ENCODE assay signal across 2 cellular contexts in genomic region chr5:122164070-122164435, GRCh38.
TF ChIP-seq lines count a peak whose summit lies in the region.

No MANE protein-coding gene starts in this region.

TF ChIP-seq in GM23338, 12 proteins besides CTCF, POLR2A, EP300 and RAD21:
- TF ChIP-seq JUNB (IDR thresholded peaks at IDR 0.05; ENCODE audit: unreplicated experiment) = no peak
- TF ChIP-seq EZH2 (IDR thresholded peaks at IDR 0.05; ENCODE audit: low read depth, unreplicated experiment) = no peak
- TF ChIP-seq, protein P1, sequence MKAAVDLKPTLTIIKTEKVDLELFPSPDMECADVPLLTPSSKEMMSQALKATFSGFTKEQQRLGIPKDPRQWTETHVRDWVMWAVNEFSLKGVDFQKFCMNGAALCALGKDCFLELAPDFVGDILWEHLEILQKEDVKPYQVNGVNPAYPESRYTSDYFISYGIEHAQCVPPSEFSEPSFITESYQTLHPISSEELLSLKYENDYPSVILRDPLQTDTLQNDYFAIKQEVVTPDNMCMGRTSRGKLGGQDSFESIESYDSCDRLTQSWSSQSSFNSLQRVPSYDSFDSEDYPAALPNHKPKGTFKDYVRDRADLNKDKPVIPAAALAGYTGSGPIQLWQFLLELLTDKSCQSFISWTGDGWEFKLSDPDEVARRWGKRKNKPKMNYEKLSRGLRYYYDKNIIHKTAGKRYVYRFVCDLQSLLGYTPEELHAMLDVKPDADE (IDR thresholded peaks at IDR 0.05) = no peak
- no peak for TF ChIP-seq POLR2AphosphoS5 (IDR thresholded peaks at IDR 0.05; ENCODE audit: low read depth)
- no peak for TF ChIP-seq NANOG (IDR thresholded peaks at IDR 0.05; ENCODE audit: borderline replicate concordance)
- no peak for TF ChIP-seq ZNF331 (CRISPR knock-in tag; IDR thresholded peaks at IDR 0.05; ENCODE audit: low read depth)
- TF ChIP-seq STAT1 (IDR thresholded peaks at IDR 0.05; ENCODE audit: unreplicated experiment) = no peak
- TF ChIP-seq REST (IDR thresholded peaks at IDR 0.05; ENCODE audit: unreplicated experiment) = no peak
- no peak for TF ChIP-seq ZNF114 (CRISPR knock-in tag; IDR thresholded peaks at IDR 0.05)
- TF ChIP-seq CREB1 (CRISPR knock-in tag; IDR thresholded peaks at IDR 0.05; ENCODE audit: low read depth) = no peak
- TF ChIP-seq, protein P2, sequence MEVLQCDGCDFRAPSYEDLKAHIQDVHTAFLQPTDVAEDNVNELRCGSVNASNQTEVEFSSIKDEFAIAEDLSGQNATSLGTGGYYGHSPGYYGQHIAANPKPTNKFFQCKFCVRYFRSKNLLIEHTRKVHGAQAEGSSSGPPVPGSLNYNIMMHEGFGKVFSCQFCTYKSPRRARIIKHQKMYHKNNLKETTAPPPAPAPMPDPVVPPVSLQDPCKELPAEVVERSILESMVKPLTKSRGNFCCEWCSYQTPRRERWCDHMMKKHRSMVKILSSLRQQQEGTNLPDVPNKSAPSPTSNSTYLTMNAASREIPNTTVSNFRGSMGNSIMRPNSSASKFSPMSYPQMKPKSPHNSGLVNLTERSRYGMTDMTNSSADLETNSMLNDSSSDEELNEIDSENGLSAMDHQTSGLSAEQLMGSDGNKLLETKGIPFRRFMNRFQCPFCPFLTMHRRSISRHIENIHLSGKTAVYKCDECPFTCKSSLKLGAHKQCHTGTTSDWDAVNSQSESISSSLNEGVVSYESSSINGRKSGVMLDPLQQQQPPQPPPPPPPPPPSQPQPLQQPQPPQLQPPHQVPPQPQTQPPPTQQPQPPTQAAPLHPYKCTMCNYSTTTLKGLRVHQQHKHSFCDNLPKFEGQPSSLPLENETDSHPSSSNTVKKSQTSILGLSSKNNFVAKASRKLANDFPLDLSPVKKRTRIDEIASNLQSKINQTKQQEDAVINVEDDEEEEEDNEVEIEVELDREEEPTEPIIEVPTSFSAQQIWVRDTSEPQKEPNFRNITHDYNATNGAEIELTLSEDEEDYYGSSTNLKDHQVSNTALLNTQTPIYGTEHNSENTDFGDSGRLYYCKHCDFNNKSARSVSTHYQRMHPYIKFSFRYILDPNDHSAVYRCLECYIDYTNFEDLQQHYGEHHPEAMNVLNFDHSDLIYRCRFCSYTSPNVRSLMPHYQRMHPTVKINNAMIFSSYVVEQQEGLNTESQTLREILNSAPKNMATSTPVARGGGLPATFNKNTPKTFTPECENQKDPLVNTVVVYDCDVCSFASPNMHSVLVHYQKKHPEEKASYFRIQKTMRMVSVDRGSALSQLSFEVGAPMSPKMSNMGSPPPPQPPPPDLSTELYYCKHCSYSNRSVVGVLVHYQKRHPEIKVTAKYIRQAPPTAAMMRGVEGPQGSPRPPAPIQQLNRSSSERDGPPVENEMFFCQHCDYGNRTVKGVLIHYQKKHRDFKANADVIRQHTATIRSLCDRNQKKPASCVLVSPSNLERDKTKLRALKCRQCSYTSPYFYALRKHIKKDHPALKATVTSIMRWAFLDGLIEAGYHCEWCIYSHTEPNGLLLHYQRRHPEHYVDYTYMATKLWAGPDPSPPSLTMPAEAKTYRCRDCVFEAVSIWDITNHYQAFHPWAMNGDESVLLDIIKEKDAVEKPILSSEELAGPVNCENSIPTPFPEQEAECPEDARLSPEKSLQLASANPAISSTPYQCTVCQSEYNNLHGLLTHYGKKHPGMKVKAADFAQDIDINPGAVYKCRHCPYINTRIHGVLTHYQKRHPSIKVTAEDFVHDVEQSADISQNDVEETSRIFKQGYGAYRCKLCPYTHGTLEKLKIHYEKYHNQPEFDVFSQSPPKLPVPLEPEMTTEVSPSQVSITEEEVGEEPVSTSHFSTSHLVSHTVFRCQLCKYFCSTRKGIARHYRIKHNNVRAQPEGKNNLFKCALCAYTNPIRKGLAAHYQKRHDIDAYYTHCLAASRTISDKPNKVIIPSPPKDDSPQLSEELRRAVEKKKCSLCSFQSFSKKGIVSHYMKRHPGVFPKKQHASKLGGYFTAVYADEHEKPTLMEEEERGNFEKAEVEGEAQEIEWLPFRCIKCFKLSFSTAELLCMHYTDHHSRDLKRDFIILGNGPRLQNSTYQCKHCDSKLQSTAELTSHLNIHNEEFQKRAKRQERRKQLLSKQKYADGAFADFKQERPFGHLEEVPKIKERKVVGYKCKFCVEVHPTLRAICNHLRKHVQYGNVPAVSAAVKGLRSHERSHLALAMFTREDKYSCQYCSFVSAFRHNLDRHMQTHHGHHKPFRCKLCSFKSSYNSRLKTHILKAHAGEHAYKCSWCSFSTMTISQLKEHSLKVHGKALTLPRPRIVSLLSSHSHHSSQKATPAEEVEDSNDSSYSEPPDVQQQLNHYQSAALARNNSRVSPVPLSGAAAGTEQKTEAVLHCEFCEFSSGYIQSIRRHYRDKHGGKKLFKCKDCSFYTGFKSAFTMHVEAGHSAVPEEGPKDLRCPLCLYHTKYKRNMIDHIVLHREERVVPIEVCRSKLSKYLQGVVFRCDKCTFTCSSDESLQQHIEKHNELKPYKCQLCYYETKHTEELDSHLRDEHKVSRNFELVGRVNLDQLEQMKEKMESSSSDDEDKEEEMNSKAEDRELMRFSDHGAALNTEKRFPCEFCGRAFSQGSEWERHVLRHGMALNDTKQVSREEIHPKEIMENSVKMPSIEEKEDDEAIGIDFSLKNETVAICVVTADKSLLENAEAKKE (CRISPR knock-in tag; IDR thresholded peaks at IDR 0.05) = no peak
- TF ChIP-seq EZH2phosphoT487 (IDR thresholded peaks at IDR 0.05; ENCODE audit: unreplicated experiment) = no peak

TF ChIP-seq in WTC11, 78 proteins besides CTCF, POLR2A, EP300 and RAD21:
- TF ChIP-seq ZNF263 (CRISPR knock-in tag; IDR thresholded peaks at IDR 0.05; ENCODE audit: low read depth) = no peak
- no peak for TF ChIP-seq E2F1 (CRISPR knock-in tag; IDR thresholded peaks at IDR 0.05)
- TF ChIP-seq, protein P3, sequence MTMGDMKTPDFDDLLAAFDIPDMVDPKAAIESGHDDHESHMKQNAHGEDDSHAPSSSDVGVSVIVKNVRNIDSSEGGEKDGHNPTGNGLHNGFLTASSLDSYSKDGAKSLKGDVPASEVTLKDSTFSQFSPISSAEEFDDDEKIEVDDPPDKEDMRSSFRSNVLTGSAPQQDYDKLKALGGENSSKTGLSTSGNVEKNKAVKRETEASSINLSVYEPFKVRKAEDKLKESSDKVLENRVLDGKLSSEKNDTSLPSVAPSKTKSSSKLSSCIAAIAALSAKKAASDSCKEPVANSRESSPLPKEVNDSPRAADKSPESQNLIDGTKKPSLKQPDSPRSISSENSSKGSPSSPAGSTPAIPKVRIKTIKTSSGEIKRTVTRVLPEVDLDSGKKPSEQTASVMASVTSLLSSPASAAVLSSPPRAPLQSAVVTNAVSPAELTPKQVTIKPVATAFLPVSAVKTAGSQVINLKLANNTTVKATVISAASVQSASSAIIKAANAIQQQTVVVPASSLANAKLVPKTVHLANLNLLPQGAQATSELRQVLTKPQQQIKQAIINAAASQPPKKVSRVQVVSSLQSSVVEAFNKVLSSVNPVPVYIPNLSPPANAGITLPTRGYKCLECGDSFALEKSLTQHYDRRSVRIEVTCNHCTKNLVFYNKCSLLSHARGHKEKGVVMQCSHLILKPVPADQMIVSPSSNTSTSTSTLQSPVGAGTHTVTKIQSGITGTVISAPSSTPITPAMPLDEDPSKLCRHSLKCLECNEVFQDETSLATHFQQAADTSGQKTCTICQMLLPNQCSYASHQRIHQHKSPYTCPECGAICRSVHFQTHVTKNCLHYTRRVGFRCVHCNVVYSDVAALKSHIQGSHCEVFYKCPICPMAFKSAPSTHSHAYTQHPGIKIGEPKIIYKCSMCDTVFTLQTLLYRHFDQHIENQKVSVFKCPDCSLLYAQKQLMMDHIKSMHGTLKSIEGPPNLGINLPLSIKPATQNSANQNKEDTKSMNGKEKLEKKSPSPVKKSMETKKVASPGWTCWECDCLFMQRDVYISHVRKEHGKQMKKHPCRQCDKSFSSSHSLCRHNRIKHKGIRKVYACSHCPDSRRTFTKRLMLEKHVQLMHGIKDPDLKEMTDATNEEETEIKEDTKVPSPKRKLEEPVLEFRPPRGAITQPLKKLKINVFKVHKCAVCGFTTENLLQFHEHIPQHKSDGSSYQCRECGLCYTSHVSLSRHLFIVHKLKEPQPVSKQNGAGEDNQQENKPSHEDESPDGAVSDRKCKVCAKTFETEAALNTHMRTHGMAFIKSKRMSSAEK (CRISPR knock-in tag; IDR thresholded peaks at IDR 0.05; ENCODE audit: borderline replicate concordance) = no peak
- TF ChIP-seq ZNF317 (CRISPR knock-in tag; IDR thresholded peaks at IDR 0.05; ENCODE audit: borderline replicate concordance, low read depth) = no peak
- TF ChIP-seq JUN (CRISPR knock-in tag; IDR thresholded peaks at IDR 0.05) = no peak
- TF ChIP-seq ZMAT4 (CRISPR knock-in tag; IDR thresholded peaks at IDR 0.05) = no peak
- no peak for TF ChIP-seq RORB (CRISPR knock-in tag; IDR thresholded peaks at IDR 0.05)
- TF ChIP-seq NR2C2 (CRISPR knock-in tag; IDR thresholded peaks at IDR 0.05) = no peak
